Comparison of ENCODE assay signal across 16 cellular contexts in the genomic region with DNA sequence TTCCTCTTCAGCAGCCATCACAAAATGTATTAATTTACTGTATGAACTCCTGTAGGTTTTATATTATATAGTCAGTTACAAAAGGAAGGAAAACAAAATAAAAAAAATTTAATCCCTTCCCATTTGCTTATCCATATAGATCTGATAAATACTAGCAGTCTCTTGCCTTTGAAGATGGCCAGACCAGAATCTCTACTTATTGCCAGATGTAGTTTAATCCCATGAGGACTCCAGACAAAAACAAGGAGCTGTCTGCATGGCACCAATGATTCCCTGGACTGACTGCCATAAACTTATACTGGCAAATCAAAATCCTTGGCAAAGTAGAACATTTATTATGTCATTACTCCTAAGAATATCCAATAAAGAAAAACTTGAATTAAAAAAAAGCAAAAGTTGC.
DNase-seq lines count a peak whose midpoint lies in the region; TF ChIP-seq lines count a peak whose summit lies in the region.
"Had no signal": no experiment of that assay in that cellular context is flagged by ENCODE, and none has a peak within 500 bp of the region (broad histone marks: within the 10 kb centered on the region; RNA-seq: fewer than 3 reads in every experiment).

No MANE protein-coding gene starts in this region.

- no peaks in the 10 kb centered on the region for H3K27me3 ChIP-seq in sigmoid colon
- H3K27me3 ChIP-seq: BLaER1 treated with 17β-estradiol and CSF1 and Interleukin-3, amounts not matched to agents 10 nM and 100 nM had no signal

- TF ChIP-seq CTCF in sigmoid colon (IDR thresholded peaks at IDR 0.05), result no peak

- DNase-seq in NCI-H82 (lab: John Stamatoyannopoulos, UW) (peak; percentile 59), NCI-H82 treated with DMSO at 0.1 percent for 48 hours (lab: John Stamatoyannopoulos, UW; ENCODE audit: unreplicated experiment) (no peak), D341Med (ENCODE audit: low spot score) (peak; percentile 43), SK-N-DZ (ENCODE audit: low spot score) (peak; percentile 82), sigmoid colon (no peak), DMS153 treated with DMSO at 0.1 percent for 48 hours (lab: John Stamatoyannopoulos, UW; ENCODE audit: unreplicated experiment) (no peak), islet precursor cell (no peak)
- DNase-seq in activated naive CD4-positive, alpha-beta T cell treated with anti-CD3 and anti-CD28 coated beads, Interleukin-2, amount 50 U/mL, for 16 hours, result no peak
- DNase-seq: CD4-positive, alpha-beta T cell; CD8-positive, alpha-beta memory T cell; DMS53; DMS79 treated with DMSO at 0.1 percent for 48 hours; GF-D8; H9 had no signal

- no peaks in the 10 kb centered on the region for H3K36me3 ChIP-seq in sigmoid colon
- H3K36me3 ChIP-seq: BLaER1 treated with 17β-estradiol and CSF1 and Interleukin-3, amounts not matched to agents 10 nM and 100 nM had no signal

- no peaks in the 10 kb centered on the region for H3K9me3 ChIP-seq in sigmoid colon
- H3K9me3 ChIP-seq: BLaER1 treated with 17β-estradiol and CSF1 and Interleukin-3, amounts not matched to agents 10 nM and 100 nM had no signal

- no peak for TF ChIP-seq EP300 in sigmoid colon (IDR thresholded peaks at IDR 0.05)

- intact Hi-C loops in sigmoid colon (cut with DNase I), result no loop called here

- peaks cover 0 to 51% (median 13%) of the 10 kb centered on the region in 4 donors for H3K4me1 ChIP-seq in sigmoid colon
- H3K4me1 ChIP-seq: BLaER1 treated with 17β-estradiol and CSF1 and Interleukin-3, amounts not matched to agents 10 nM and 100 nM had no signal

- H3K27ac ChIP-seq in sigmoid colon, result peak overlapping the region in 3 of 4 donors; percentile 20 to 32 (median 20)
- H3K27ac ChIP-seq: BLaER1 treated with 17β-estradiol and CSF1 and Interleukin-3, amounts not matched to agents 10 nM and 100 nM had no signal

- no peak for TF ChIP-seq POLR2A in sigmoid colon (IDR thresholded peaks at IDR 0.05)

- no peak overlapping the region for H3K4me3 ChIP-seq in sigmoid colon
- H3K4me3 ChIP-seq: BLaER1 treated with 17β-estradiol and CSF1 and Interleukin-3, amounts not matched to agents 10 nM and 100 nM; GM23338 had no signal

Comparison
In these comparisons a context has a peak if more than half of its experiments do, and no peak if none do; other contexts are left out.
1. DNase-seq: peak in NCI-H82 (single experiment), D341Med (single experiment) and SK-N-DZ (single experiment); none in NCI-H82 treated with DMSO at 0.1 percent for 48 hours (single experiment), sigmoid colon (single experiment), activated naive CD4-positive, alpha-beta T cell treated with anti-CD3 and anti-CD28 coated beads, Interleukin-2, amount 50 U/mL, for 16 hours (single experiment), DMS153 treated with DMSO at 0.1 percent for 48 hours (single experiment) and islet precursor cell (single experiment).